9 cellular contexts compared by ENCODE assay signal in genomic region chr12:1217191-1217949, GRCh38.
DNase-seq lines count a peak whose midpoint lies in the region; ATAC-seq, FAIRE-seq and TF ChIP-seq lines count a peak whose summit lies in the region.
"Had no signal": no experiment of that assay in that cellular context is flagged by ENCODE, and none has a peak within 500 bp of the region (broad histone marks: within the 10 kb centered on the region; RNA-seq: fewer than 3 reads in every experiment).

No MANE protein-coding gene starts in this region.

- H3K27ac Mint-ChIP-seq in MCF 10A (ENCODE audit: low read depth, unreplicated experiment): no peak overlapping the region

- H3K4me1 ChIP-seq in right lobe of liver: peaks cover 0 to 22% (median 9%) of the 10 kb centered on the region in 4 donors
- H3K4me1 ChIP-seq in HepG2 (ENCODE audit: insufficient read depth, low read length): peaks cover 12% of the 10 kb centered on the region

- TF ChIP-seq CTCF in right lobe of liver (IDR thresholded peaks at IDR 0.05): no peak
- TF ChIP-seq CTCF in HepG2 (CRISPR knock-in tag; IDR thresholded peaks at IDR 0.05): no peak
- TF ChIP-seq CTCF in MCF 10A (IDR thresholded peaks at IDR 0.05; ENCODE audit: unreplicated experiment): no peak

- no peak overlapping the region for H3K9ac ChIP-seq in HepG2 (ENCODE audit: insufficient read depth, low read depth, low read length)

- H3K4me2 ChIP-seq in HepG2 (ENCODE audit: low read depth, low read length): no peak overlapping the region

- no peak for FAIRE-seq in HepG2 (lab: Jason Lieb, UNC)

- CTCF ChIA-PET in HepG2 (lab: Yijun Ruan, JAX; ENCODE audit: low intra/inter-chr PET ratio, low total read pairs) (no interaction called here), MCF 10A (lab: Yijun Ruan, JAX) (interaction anchor here (1.1 kb wide), 1 partner anchor 99 kb away, joined by 6 read pairs; no protein-coding TSS in a partner anchor)

- H3K9me3 ChIP-seq in right lobe of liver (no peaks in the 10 kb centered on the region), HepG2 (ENCODE audit: low read length) (no peaks in the 10 kb centered on the region)
- H3K9me3 ChIP-seq: testis had no signal

- in situ Hi-C loops in HepG2 (cut with HindIII; ENCODE audit: extremely low pct_ligation_motif_present, low pct_unique_long_range_greater_than_20kb): no loop called here

- H3K9me3 Mint-ChIP-seq in MCF 10A (ENCODE audit: unreplicated experiment): no peaks in the 10 kb centered on the region

- no peak overlapping the region for H3K27ac ChIP-seq in right lobe of liver
- no peak overlapping the region for H3K27ac ChIP-seq in HepG2 (ENCODE audit: extremely low read length, insufficient read depth, low read length)

- H2AFZ ChIP-seq in HepG2 (ENCODE audit: low read length): no peak overlapping the region

- no peak for TF ChIP-seq RAD21 in HepG2 (CRISPR knock-in tag; IDR thresholded peaks at IDR 0.05)

- POLR2A ChIA-PET in HepG2 (lab: Yijun Ruan, JAX) (no interaction called here), MCF 10A (lab: Yijun Ruan, JAX) (interaction anchor here (0.7 to 1.4 kb wide), 6 partner anchors 11 to 323 kb away, joined by 3 to 7 read pairs (median 4); no protein-coding TSS in a partner anchor)

- no peaks in the 10 kb centered on the region for H3K27me3 Mint-ChIP-seq in MCF 10A (ENCODE audit: insufficient read depth, unreplicated experiment)

- TF ChIP-seq EP300 in HepG2 (IDR thresholded peaks at IDR 0.05; ENCODE audit: low read depth in 2 of 2, low read length in 2 of 2) (no peak), HepG2 (CRISPR knock-in tag; IDR thresholded peaks at IDR 0.05; ENCODE audit: borderline replicate concordance) (no peak)

- H3K36me3 ChIP-seq in right lobe of liver (no peaks in the 10 kb centered on the region), HepG2 (replicated peaks in 1 of 2; ENCODE audit: control insufficient read depth in 1 of 2, insufficient read depth in 2 of 2, low read length in 2 of 2) (no peaks in the 10 kb centered on the region)

- BruUV-seq in HepG2 (replicated peaks; lab: Mats Ljungman, UMichigan) (no TSS peak), MCF 10A (replicated peaks; lab: Mats Ljungman, UMichigan) (TSS peak; percentile 52)

- no peak overlapping the region for H3K4me3 Mint-ChIP-seq in MCF 10A (ENCODE audit: unreplicated experiment)

- no peaks in the 10 kb centered on the region for H3K36me3 Mint-ChIP-seq in MCF 10A (ENCODE audit: insufficient read depth, unreplicated experiment)

- DNase-seq in right lobe of liver: no peak
- no peak for DNase-seq in HepG2 (ENCODE audit: low spot score)
- peak; percentile 79 for DNase-seq in MCF 10A (ENCODE audit: unreplicated experiment)
- no peak for DNase-seq in left lobe of liver (ENCODE audit: low spot score)
- DNase-seq in SKM-1 (lab: John Stamatoyannopoulos, UW; ENCODE audit: unreplicated experiment): no peak
- DNase-seq in SIG-M5 (lab: John Stamatoyannopoulos, UW): no peak
- no peak for DNase-seq in NCI-H1048 (lab: John Stamatoyannopoulos, UW)
- no peak for DNase-seq in islet precursor cell
- DNase-seq: testis had no signal

- 37% methylated on average over 6 of the region's 6 CpGs for WGBS in right lobe of liver (ENCODE audit: insufficient coverage, low coverage, low lambda C conversion rate, missing lambda C conversion rate)
- 83% methylated on average over 6 of the region's 6 CpGs for WGBS in HepG2 (ENCODE audit: low lambda C conversion rate)

- TF ChIP-seq POLR2A in right lobe of liver (IDR thresholded peaks at IDR 0.05): no peak
- no peak for TF ChIP-seq POLR2A in HepG2 (IDR thresholded peaks at IDR 0.05; ENCODE audit: insufficient read depth in 1 of 2, low read depth in 2 of 2, low read length in 2 of 2)

- ATAC-seq in right lobe of liver (peak; percentile 37 to 80 (median 46)), HepG2 (no peak), left lobe of liver (peak; percentile 58)

- H3K4me3 ChIP-seq in right lobe of liver (no peak overlapping the region), HepG2 (replicated peaks in 1 of 3; ENCODE audit: insufficient read depth in 1 of 3, low read depth in 2 of 3, low read length in 3 of 3) (no peak overlapping the region)
- H3K4me3 ChIP-seq: testis had no signal

- H3K27me3 ChIP-seq in right lobe of liver (no peaks in the 10 kb centered on the region), HepG2 (ENCODE audit: control insufficient read depth in 1 of 2, insufficient read depth in 2 of 2, low read length in 2 of 2) (no peaks in the 10 kb centered on the region)
- H3K27me3 ChIP-seq: testis had no signal

- H3K79me2 ChIP-seq in HepG2 (ENCODE audit: insufficient read depth, low read length): no peaks in the 10 kb centered on the region

- H3K4me1 Mint-ChIP-seq in MCF 10A (ENCODE audit: insufficient read depth, unreplicated experiment): no peaks in the 10 kb centered on the region

- no peaks in the 10 kb centered on the region for H4K20me1 ChIP-seq in HepG2 (ENCODE audit: insufficient read depth, low read length)

- intact Hi-C loops in right lobe of liver (cut with DNase I): no loop called here
- intact Hi-C loops in HepG2 (cut with micrococcal nuclease; ENCODE audit: unreplicated experiment): no loop called here
- intact Hi-C loops in MCF 10A (cut with micrococcal nuclease): no loop called here

TF ChIP-seq in HepG2, 621 proteins besides CTCF, POLR2A, EP300 and RAD21 (continues in another document):
- TF ChIP-seq ZNF564 (CRISPR knock-in tag; IDR thresholded peaks at IDR 0.05): no peak
- TF ChIP-seq DPF2 (CRISPR knock-in tag; IDR thresholded peaks at IDR 0.05; ENCODE audit: borderline replicate concordance, low read depth): no peak
- no peak for TF ChIP-seq NR0B2 (CRISPR knock-in tag; IDR thresholded peaks at IDR 0.05)
- no peak for TF ChIP-seq PRDM10 (CRISPR knock-in tag; IDR thresholded peaks at IDR 0.05; ENCODE audit: low read depth)
- no peak for TF ChIP-seq MLX (CRISPR knock-in tag; IDR thresholded peaks at IDR 0.05)
- no peak for TF ChIP-seq HNRNPLL (IDR thresholded peaks at IDR 0.05; ENCODE audit: low read depth, low read length, poor library complexity, severe bottlenecking)
- TF ChIP-seq SIN3B (IDR thresholded peaks at IDR 0.05; ENCODE audit: low read length): no peak
- no peak for TF ChIP-seq ZUFSP (CRISPR knock-in tag; IDR thresholded peaks at IDR 0.05; ENCODE audit: borderline replicate concordance)
- TF ChIP-seq RORA (CRISPR knock-in tag; IDR thresholded peaks at IDR 0.05): no peak
- no peak for TF ChIP-seq MIER3 (CRISPR knock-in tag; IDR thresholded peaks at IDR 0.05; ENCODE audit: borderline replicate concordance)
- TF ChIP-seq KDM4B (CRISPR knock-in tag; IDR thresholded peaks at IDR 0.05): no peak
- no peak for TF ChIP-seq SNRNP70 (IDR thresholded peaks at IDR 0.05; ENCODE audit: low read depth, low read length)
